In the genomic region with DNA sequence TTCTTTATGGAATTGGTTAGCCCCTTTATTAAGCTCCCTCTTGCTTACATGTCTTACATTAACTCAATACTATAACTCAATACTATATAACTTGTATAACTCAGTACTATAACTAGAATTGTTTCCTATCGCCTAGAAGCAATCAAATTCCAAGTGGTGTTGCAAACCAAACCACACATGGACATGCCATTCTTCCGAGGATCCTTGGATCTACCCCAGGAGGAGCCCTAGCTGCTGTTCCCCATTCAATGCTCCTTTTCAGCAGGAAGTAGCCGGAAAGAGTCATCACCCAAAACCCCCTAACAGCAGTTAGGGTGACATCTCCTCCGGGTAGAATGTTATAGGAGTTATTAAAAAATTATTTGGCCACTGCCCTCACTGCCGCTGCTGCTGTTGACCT, we compare ENCODE assay signal across 19 cellular contexts. TPM values are rescaled to one million over a fixed set of nuclear protein-coding genes. Genes with fewer than 3 reads are reported as not detected.
DNase-seq lines count a peak whose midpoint lies in the region; ATAC-seq and TF ChIP-seq lines count a peak whose summit lies in the region.
"Had no signal": no experiment of that assay in that cellular context is flagged by ENCODE, and none has a peak within 500 bp of the region (broad histone marks: within the 10 kb centered on the region; RNA-seq: fewer than 3 reads in every experiment).

No MANE protein-coding gene starts in this region.

- POLR2A ChIA-PET in CD4-positive, alpha-beta T cell (lab: Charles Lee) = no interaction called here
- POLR2A ChIA-PET in naive thymus-derived CD8-positive, alpha-beta T cell (lab: Charles Lee) = no interaction called here

- H3K4me1 Mint-ChIP-seq in CD4-positive, alpha-beta T cell (ENCODE audit: low read depth) = peaks cover 72% of the 10 kb centered on the region
- peaks cover 26% of the 10 kb centered on the region for H3K4me1 Mint-ChIP-seq in HFFc6 (ENCODE audit: low read depth)
- peaks cover 29 to 75% (median 52%) of the 10 kb centered on the region in 4 donors for H3K4me1 Mint-ChIP-seq in naive thymus-derived CD8-positive, alpha-beta T cell

- peak overlapping the region; percentile 48 for H3K27ac Mint-ChIP-seq in CD4-positive, alpha-beta T cell
- no peak overlapping the region for H3K27ac Mint-ChIP-seq in HFFc6
- H3K27ac Mint-ChIP-seq in naive thymus-derived CD8-positive, alpha-beta T cell = peak overlapping the region in 8 of 10 donors; percentile 1 to 86 (median 64)

- H3K27ac ChIP-seq in CD4-positive, alpha-beta T cell (ENCODE audit: low read depth, low read length) = no peak overlapping the region
- H3K27ac ChIP-seq in esophagus muscularis mucosa (replicated peaks in 1 of 4) = no peak overlapping the region
- no peak overlapping the region for H3K27ac ChIP-seq in ascending aorta
- H3K27ac ChIP-seq: BLaER1, RWPE1, SJSA1 had no signal

- H3K9me3 Mint-ChIP-seq in CD4-positive, alpha-beta T cell = no peaks in the 10 kb centered on the region
- H3K9me3 Mint-ChIP-seq in HFFc6 = no peaks in the 10 kb centered on the region
- H3K9me3 Mint-ChIP-seq in naive thymus-derived CD8-positive, alpha-beta T cell = peaks cover 0 to 5% (median 0%) of the 10 kb centered on the region in 9 donors

- ATAC-seq in CD4-positive, alpha-beta T cell (ENCODE audit: poor library complexity) = no peak
- ATAC-seq in naive thymus-derived CD8-positive, alpha-beta T cell = no peak

- TF ChIP-seq POLR2A in esophagus muscularis mucosa (IDR thresholded peaks at IDR 0.05; ENCODE audit: low read depth) = no peak

- H3K27me3 ChIP-seq in CD4-positive, alpha-beta T cell (ENCODE audit: control insufficient read depth, insufficient read depth, low read length) = no peaks in the 10 kb centered on the region
- no peaks in the 10 kb centered on the region for H3K27me3 ChIP-seq in esophagus muscularis mucosa
- H3K27me3 ChIP-seq in ascending aorta = no peaks in the 10 kb centered on the region
- H3K27me3 ChIP-seq: BLaER1, SJSA1 had no signal

- H3K4me1 ChIP-seq in esophagus muscularis mucosa = peaks cover 0 to 20% (median 18%) of the 10 kb centered on the region in 4 donors
- no peaks in the 10 kb centered on the region for H3K4me1 ChIP-seq in ascending aorta
- H3K4me1 ChIP-seq: Caco-2, SJSA1 had no signal

- H3K4me3 ChIP-seq in esophagus muscularis mucosa = no peak overlapping the region
- no peak overlapping the region for H3K4me3 ChIP-seq in ascending aorta
- H3K4me3 ChIP-seq: BLaER1, SJSA1 had no signal

- H3K36me3 Mint-ChIP-seq in CD4-positive, alpha-beta T cell (ENCODE audit: low read depth) = peaks cover 90% of the 10 kb centered on the region
- no peaks in the 10 kb centered on the region for H3K36me3 Mint-ChIP-seq in HFFc6 (ENCODE audit: low read depth)
- peaks cover 6 to 33% (median 18%) of the 10 kb centered on the region in 3 donors for H3K36me3 Mint-ChIP-seq in naive thymus-derived CD8-positive, alpha-beta T cell

- no peaks in the 10 kb centered on the region for H3K9me3 ChIP-seq in CD4-positive, alpha-beta T cell (ENCODE audit: control insufficient read depth, low read length)
- H3K9me3 ChIP-seq in esophagus muscularis mucosa (no peaks in the 10 kb centered on the region), ascending aorta (no peaks in the 10 kb centered on the region)
- H3K9me3 ChIP-seq: BLaER1, Caco-2, SJSA1 had no signal

- H3K4me3 Mint-ChIP-seq in CD4-positive, alpha-beta T cell = no peak overlapping the region
- peak overlapping the region; percentile 70; the same call in 1 of the 2 replicates for H3K4me3 Mint-ChIP-seq in HFFc6
- H3K4me3 Mint-ChIP-seq in naive thymus-derived CD8-positive, alpha-beta T cell = no peak overlapping the region

- intact Hi-C loops in CD4-positive, alpha-beta T cell (cut with DNase I, micrococcal nuclease) = no loop called here
- intact Hi-C loops in esophagus muscularis mucosa (cut with DNase I) = loop anchor here (10.0 kb wide), 1 partner anchor 186 kb away; no protein-coding TSS in a partner anchor
- intact Hi-C loops in ascending aorta (cut with DNase I) = no loop called here

- DNase-seq in CD4-positive, alpha-beta T cell = no peak
- DNase-seq in HFFc6 (peak; percentile 13), esophagus muscularis mucosa (ENCODE audit: extremely low spot score) (peak; percentile 10), ascending aorta (ENCODE audit: low spot score in 2 of 2) (no peak), NCI-H2227 (lab: John Stamatoyannopoulos, UW; ENCODE audit: unreplicated experiment) (no peak)
- DNase-seq in naive thymus-derived CD8-positive, alpha-beta T cell = no peak
- no peak for DNase-seq in stimulated activated CD4-positive, alpha-beta T cell treated with anti-CD3 and anti-CD28 coated beads, Interleukin-2, amount 100 ng/mL, for 24 hours
- DNase-seq in stimulated activated CD8-positive, alpha-beta memory T cell treated with anti-CD3 and anti-CD28 coated beads, Interleukin-4, amount 100 ng/mL, for 48 hours = no peak
- DNase-seq: Caco-2; DMS79; GDM1; GOT3; NCI-H1436; NCI-H2029 treated with DMSO at 0.1 percent for 48 hours; NCI-H526; NK-92 treated with Interleukin-12 subunit alpha and Interleukin-12 subunit beta, amount 100 ng/mL, for 24 hours had no signal

- no peak for TF ChIP-seq CTCF in CD4-positive, alpha-beta T cell (IDR thresholded peaks at IDR 0.05)
- TF ChIP-seq CTCF in HFFc6 (IDR thresholded peaks at IDR 0.05) (no peak), esophagus muscularis mucosa (IDR thresholded peaks at IDR 0.05) (no peak), ascending aorta (IDR thresholded peaks at IDR 0.05) (no peak)

- no peaks in the 10 kb centered on the region for H3K36me3 ChIP-seq in esophagus muscularis mucosa
- H3K36me3 ChIP-seq in ascending aorta = no peaks in the 10 kb centered on the region
- H3K36me3 ChIP-seq: BLaER1, SJSA1 had no signal

- WGBS in esophagus muscularis mucosa = 87% methylated on average over 5 of the region's 5 CpGs

- no peaks in the 10 kb centered on the region for H3K27me3 Mint-ChIP-seq in CD4-positive, alpha-beta T cell
- no peaks in the 10 kb centered on the region; the same call in 1 of the 2 replicates for H3K27me3 Mint-ChIP-seq in HFFc6 (ENCODE audit: insufficient read depth)
- no peaks in the 10 kb centered on the region for H3K27me3 Mint-ChIP-seq in naive thymus-derived CD8-positive, alpha-beta T cell

- no peak for TF ChIP-seq EP300 in esophagus muscularis mucosa (IDR thresholded peaks at IDR 0.05)

- CTCF ChIA-PET in CD4-positive, alpha-beta T cell (lab: Charles Lee) = no interaction called here

RNA-seq across cellular contexts. Expression of gene PLN, which starts 40.5 kb away (rescaled TPM):
- not detected for total RNA-seq in CD4-positive, alpha-beta T cell
- total RNA-seq in HFFc6 (2021; fragmentation: NEBNext Ultra II Directional; extraction: Animal tissue kit (Norgen Biotek cat#: 25700)) = not detected
- total RNA-seq in esophagus muscularis mucosa (100 to 1,000 TPM; 262 to 431 (median 319) TPM), ascending aorta (129 TPM)
- total RNA-seq in naive thymus-derived CD8-positive, alpha-beta T cell = not detected
- under 1 TPM; 0.09 to 0.27 (median 0.15) TPM for polyA plus RNA-seq in naive thymus-derived CD8-positive, alpha-beta T cell
- total RNA-seq: Caco-2, SJSA1 had no signal

Comparison
In these comparisons a context has a peak if more than half of its experiments do, and no peak if none do; other contexts are left out.
1. DNase-seq: peak in HFFc6 (single experiment) and esophagus muscularis mucosa (single experiment); none in CD4-positive, alpha-beta T cell (0 of 10), naive thymus-derived CD8-positive, alpha-beta T cell (0 of 10), ascending aorta (0 of 2), stimulated activated CD4-positive, alpha-beta T cell treated with anti-CD3 and anti-CD28 coated beads, Interleukin-2, amount 100 ng/mL, for 24 hours (0 of 2), NCI-H2227 (single experiment) and stimulated activated CD8-positive, alpha-beta memory T cell treated with anti-CD3 and anti-CD28 coated beads, Interleukin-4, amount 100 ng/mL, for 48 hours (single experiment).
2. RNA of gene PLN, which starts 40.5 kb away (total RNA-seq): 262 to 431 TPM in esophagus muscularis mucosa and 129 TPM in ascending aorta (single experiment); not detected in CD4-positive, alpha-beta T cell, not detected in HFFc6 and not detected in naive thymus-derived CD8-positive, alpha-beta T cell; every median in the first group is over 100 times any median in the second.